Comparison of ENCODE assay signal across 16 cellular contexts in the genomic region with DNA sequence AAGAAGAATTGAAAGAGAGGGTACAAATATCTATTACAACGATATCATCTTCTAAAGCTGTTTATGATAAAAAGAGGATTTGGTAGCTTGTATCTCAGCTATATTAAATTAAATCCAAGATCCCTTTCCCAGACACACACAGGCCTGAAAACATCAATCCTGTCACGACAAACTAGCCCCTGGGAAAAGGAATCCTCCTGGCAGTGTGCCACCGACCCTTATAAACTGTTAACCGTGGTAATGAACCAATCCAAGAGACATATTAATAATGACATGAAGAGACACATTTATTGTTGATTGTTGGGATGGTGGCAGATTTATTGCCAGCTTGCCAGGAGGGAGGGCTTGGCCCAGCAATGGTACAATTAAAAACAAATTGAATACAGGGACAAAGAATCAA.
"Had no signal": no experiment of that assay in that cellular context is flagged by ENCODE, and none has a peak within 500 bp of the region (broad histone marks: within the 10 kb centered on the region; RNA-seq: fewer than 3 reads in every experiment).

No MANE protein-coding gene starts in this region.

- ATAC-seq: activated CD4-positive, alpha-beta T cell treated with anti-CD3 and anti-CD28 coated beads for 36 hours; activated T-cell treated with anti-CD3 and anti-CD28 coated beads, Interleukin-2, amount 50 U/mL, for 72 hours; lower lobe of right lung; stimulated activated naive CD8-positive, alpha-beta T cell treated with anti-CD3 and anti-CD28 coated beads, Interleukin-15, amount 100 ng/mL, for 72 hours; upper lobe of right lung had no signal

- H3K9me3 Mint-ChIP-seq: activated CD4-positive, alpha-beta memory T cell treated with anti-CD3 and anti-CD28 coated beads, Interleukin-2, amount 10 ng/mL, durations not matched to agents 7 days and 5 days; activated naive CD8-positive, alpha-beta T cell treated with anti-CD3 and anti-CD28 coated beads for 36 hours; stimulated activated naive CD8-positive, alpha-beta T cell treated with anti-CD3 and anti-CD28 coated beads, Interleukin-15, amount 100 ng/mL, for 72 hours had no signal

- H3K27me3 Mint-ChIP-seq: activated CD4-positive, alpha-beta memory T cell treated with anti-CD3 and anti-CD28 coated beads, Interleukin-2, amount 10 ng/mL, durations not matched to agents 7 days and 5 days; activated CD4-positive, alpha-beta T cell treated with anti-CD3 and anti-CD28 coated beads for 36 hours; activated naive CD8-positive, alpha-beta T cell treated with anti-CD3 and anti-CD28 coated beads for 36 hours had no signal

- H3K9me3 ChIP-seq: lower lobe of right lung, testis, upper lobe of right lung had no signal

- H3K4me3 ChIP-seq: dorsolateral prefrontal cortex, lower lobe of right lung, testis, upper lobe of right lung had no signal

- H3K4me1 Mint-ChIP-seq: activated CD4-positive, alpha-beta memory T cell treated with anti-CD3 and anti-CD28 coated beads, Interleukin-2, amount 10 ng/mL, durations not matched to agents 7 days and 5 days; activated CD4-positive, alpha-beta T cell treated with anti-CD3 and anti-CD28 coated beads for 36 hours; immature natural killer cell had no signal

- H3K4me3 Mint-ChIP-seq: activated CD4-positive, alpha-beta memory T cell treated with anti-CD3 and anti-CD28 coated beads, Interleukin-2, amount 10 ng/mL, durations not matched to agents 7 days and 5 days; activated CD4-positive, alpha-beta T cell treated with anti-CD3 and anti-CD28 coated beads for 36 hours; activated naive CD8-positive, alpha-beta T cell treated with anti-CD3 and anti-CD28 coated beads for 36 hours; activated T-cell treated with anti-CD3 and anti-CD28 coated beads, Interleukin-2, amount 50 U/mL, for 72 hours; immature natural killer cell; stimulated activated naive CD8-positive, alpha-beta T cell treated with anti-CD3 and anti-CD28 coated beads, Interleukin-15, amount 100 ng/mL, for 72 hours had no signal

- H3K27me3 ChIP-seq: dorsolateral prefrontal cortex, testis, upper lobe of right lung had no signal

- H3K36me3 ChIP-seq: lower lobe of right lung, upper lobe of right lung had no signal

- H3K36me3 Mint-ChIP-seq: activated naive CD8-positive, alpha-beta T cell treated with anti-CD3 and anti-CD28 coated beads for 36 hours; immature natural killer cell had no signal

- H3K27ac ChIP-seq: dorsolateral prefrontal cortex, lower lobe of right lung, parathyroid adenoma, testis, upper lobe of right lung, VCaP had no signal

- H3K27ac Mint-ChIP-seq: activated CD4-positive, alpha-beta memory T cell treated with anti-CD3 and anti-CD28 coated beads, Interleukin-2, amount 10 ng/mL, durations not matched to agents 7 days and 5 days; activated CD4-positive, alpha-beta T cell treated with anti-CD3 and anti-CD28 coated beads for 36 hours; activated naive CD8-positive, alpha-beta T cell treated with anti-CD3 and anti-CD28 coated beads for 36 hours; activated T-cell treated with anti-CD3 and anti-CD28 coated beads, Interleukin-2, amount 50 U/mL, for 72 hours; immature natural killer cell; stimulated activated naive CD8-positive, alpha-beta T cell treated with anti-CD3 and anti-CD28 coated beads, Interleukin-15, amount 100 ng/mL, for 72 hours had no signal

- H3K4me1 ChIP-seq: lower lobe of right lung, parathyroid adenoma, testis, upper lobe of right lung had no signal

- DNase-seq: activated CD4-positive, alpha-beta memory T cell treated with anti-CD3 and anti-CD28 coated beads, Interleukin-2, amount 10 ng/mL, durations not matched to agents 7 days and 5 days; activated CD4-positive, alpha-beta T cell treated with anti-CD3 and anti-CD28 coated beads for 36 hours; activated gamma-delta T cell treated with Interleukin-2 at 50 U/mL for 16 hours; activated naive CD8-positive, alpha-beta T cell treated with anti-CD3 and anti-CD28 coated beads for 36 hours; activated T-cell treated with anti-CD3 and anti-CD28 coated beads, Interleukin-2, amount 50 U/mL, for 72 hours; dorsolateral prefrontal cortex; glutamatergic neuron; immature natural killer cell; lower lobe of right lung; midbrain; stimulated activated CD4-positive, alpha-beta T cell treated with anti-CD3 and anti-CD28 coated beads, Interleukin-4, amount 100 ng/mL, for 4 hours; stimulated activated naive CD8-positive, alpha-beta T cell treated with anti-CD3 and anti-CD28 coated beads, Interleukin-15, amount 100 ng/mL, for 72 hours; testis; upper lobe of right lung had no signal
